ENCODE assay signal across 25 cellular contexts in genomic region chr1:20657024-20657423, GRCh38. TPM values are rescaled to one million over a fixed set of nuclear protein-coding genes. Genes with fewer than 3 reads are reported as not detected.
DNase-seq lines count a peak whose midpoint lies in the region; ATAC-seq and TF ChIP-seq lines count a peak whose summit lies in the region.
"Had no signal": no experiment of that assay in that cellular context is flagged by ENCODE, and none has a peak within 500 bp of the region (broad histone marks: within the 10 kb centered on the region; RNA-seq: fewer than 3 reads in every experiment).

No MANE protein-coding gene starts in this region.

- no peaks in the 10 kb centered on the region for H3K9me3 Mint-ChIP-seq in activated CD8-positive, alpha-beta T cell treated with anti-CD3 and anti-CD28 coated beads for 36 hours
- H3K9me3 Mint-ChIP-seq in activated CD8-positive, alpha-beta T cell treated with anti-CD3 and anti-CD28 coated beads, Interleukin-2, amount 10 ng/mL, durations not matched to agents 7 days and 5 days (ENCODE audit: insufficient read depth), result no peaks in the 10 kb centered on the region
- no peaks in the 10 kb centered on the region for H3K9me3 Mint-ChIP-seq in CD4-positive, CD25-positive, alpha-beta regulatory T cell
- no peaks in the 10 kb centered on the region for H3K9me3 Mint-ChIP-seq in activated naive CD8-positive, alpha-beta T cell (ENCODE audit: low read depth)
- no peaks in the 10 kb centered on the region for H3K9me3 Mint-ChIP-seq in neural progenitor cell
- H3K9me3 Mint-ChIP-seq: effector memory CD8-positive, alpha-beta T cell; HFFc6; IgD-negative memory B cell; T-helper 2 cell treated with Interferon-gamma antibody and Interleukin-4, amounts not matched to agents 5 μg/mL and 100 μg/mL, for 36 hours had no signal

- H3K79me2 ChIP-seq in neural progenitor cell (ENCODE audit: low read depth), result peaks cover 53% of the 10 kb centered on the region

- H3K9me3 ChIP-seq in CD4-positive, CD25-positive, alpha-beta regulatory T cell (ENCODE audit: control insufficient read depth in 2 of 2, low read length in 2 of 2), result no peaks in the 10 kb centered on the region
- no peaks in the 10 kb centered on the region for H3K9me3 ChIP-seq in neural progenitor cell (ENCODE audit: low read depth)
- H3K9me3 ChIP-seq: neutrophil, prostate gland, sigmoid colon, upper lobe of right lung had no signal

- H3K4me3 Mint-ChIP-seq in activated CD8-positive, alpha-beta T cell treated with anti-CD3 and anti-CD28 coated beads for 36 hours, result no peak overlapping the region
- H3K4me3 Mint-ChIP-seq in activated CD8-positive, alpha-beta T cell treated with anti-CD3 and anti-CD28 coated beads, Interleukin-2, amount 10 ng/mL, durations not matched to agents 7 days and 5 days, result no peak overlapping the region
- H3K4me3 Mint-ChIP-seq in CD4-positive, CD25-positive, alpha-beta regulatory T cell, result peak overlapping the region in 1 of 4 donors; percentile 69
- H3K4me3 Mint-ChIP-seq in activated naive CD8-positive, alpha-beta T cell, result no peak overlapping the region
- H3K4me3 Mint-ChIP-seq in neural progenitor cell, result peak overlapping the region; percentile 52
- H3K4me3 Mint-ChIP-seq: effector memory CD8-positive, alpha-beta T cell; HFFc6; T-helper 2 cell treated with Interferon-gamma antibody and Interleukin-4, amounts not matched to agents 5 μg/mL and 100 μg/mL, for 36 hours had no signal

- H3K27ac Mint-ChIP-seq in activated CD8-positive, alpha-beta T cell treated with anti-CD3 and anti-CD28 coated beads for 36 hours, result peak overlapping the region; percentile 77
- no peak overlapping the region for H3K27ac Mint-ChIP-seq in activated CD8-positive, alpha-beta T cell treated with anti-CD3 and anti-CD28 coated beads, Interleukin-2, amount 10 ng/mL, durations not matched to agents 7 days and 5 days
- peak overlapping the region; percentile 42 to 99 (median 63) for H3K27ac Mint-ChIP-seq in CD4-positive, CD25-positive, alpha-beta regulatory T cell
- H3K27ac Mint-ChIP-seq in activated naive CD8-positive, alpha-beta T cell, result peak overlapping the region; percentile 99
- H3K27ac Mint-ChIP-seq in neural progenitor cell, result no peak overlapping the region
- H3K27ac Mint-ChIP-seq: effector memory CD8-positive, alpha-beta T cell; HFFc6; T-helper 2 cell treated with Interferon-gamma antibody and Interleukin-4, amounts not matched to agents 5 μg/mL and 100 μg/mL, for 36 hours had no signal

- H3K4me1 Mint-ChIP-seq in activated CD8-positive, alpha-beta T cell treated with anti-CD3 and anti-CD28 coated beads for 36 hours (ENCODE audit: low read depth), result peaks cover 28% of the 10 kb centered on the region
- H3K4me1 Mint-ChIP-seq in activated CD8-positive, alpha-beta T cell treated with anti-CD3 and anti-CD28 coated beads, Interleukin-2, amount 10 ng/mL, durations not matched to agents 7 days and 5 days (ENCODE audit: low read depth), result peaks cover 33% of the 10 kb centered on the region
- peaks cover 28 to 49% (median 33%) of the 10 kb centered on the region in 4 donors for H3K4me1 Mint-ChIP-seq in CD4-positive, CD25-positive, alpha-beta regulatory T cell
- H3K4me1 Mint-ChIP-seq in activated naive CD8-positive, alpha-beta T cell (ENCODE audit: low read depth), result peaks cover 44% of the 10 kb centered on the region
- H3K4me1 Mint-ChIP-seq in neural progenitor cell, result peaks cover 20% of the 10 kb centered on the region

- CTCF ChIA-PET in activated CD8-positive, alpha-beta T cell treated with anti-CD3 and anti-CD28 coated beads for 36 hours (lab: Charles Lee), result interaction anchor here (2.5 kb wide), 1 partner anchor 40 kb away, joined by 6 read pairs; no protein-coding TSS in a partner anchor
- CTCF ChIA-PET in activated CD8-positive, alpha-beta T cell treated with anti-CD3 and anti-CD28 coated beads, Interleukin-2, amount 10 ng/mL, durations not matched to agents 7 days and 5 days (lab: Charles Lee), result interaction anchor here (7.9 kb wide), 1 partner anchor 23 kb away, joined by 58 read pairs; the partner anchor contains the start of gene PINK1

- POLR2A ChIA-PET in activated CD8-positive, alpha-beta T cell treated with anti-CD3 and anti-CD28 coated beads for 36 hours (lab: Charles Lee), result interaction anchor here (1.0 kb wide), 1 partner anchor 11 kb away, joined by 4 read pairs; no protein-coding TSS in a partner anchor
- POLR2A ChIA-PET in activated CD8-positive, alpha-beta T cell treated with anti-CD3 and anti-CD28 coated beads, Interleukin-2, amount 10 ng/mL, durations not matched to agents 7 days and 5 days (lab: Charles Lee), result no interaction called here

- H3K4me1 ChIP-seq in CD4-positive, CD25-positive, alpha-beta regulatory T cell (ENCODE audit: control insufficient read depth, insufficient read depth, low read length, poor library complexity, severe bottlenecking), result peaks cover 33% of the 10 kb centered on the region
- peaks cover 8% of the 10 kb centered on the region for H3K4me1 ChIP-seq in neural progenitor cell
- H3K4me1 ChIP-seq: prostate gland had no signal

- no peak for ATAC-seq in activated CD8-positive, alpha-beta T cell treated with anti-CD3 and anti-CD28 coated beads for 36 hours
- ATAC-seq in activated CD8-positive, alpha-beta T cell treated with anti-CD3 and anti-CD28 coated beads, Interleukin-2, amount 10 ng/mL, durations not matched to agents 7 days and 5 days, result no peak
- no peak for ATAC-seq in CD4-positive, CD25-positive, alpha-beta regulatory T cell (ENCODE audit: low read depth in 2 of 2)
- ATAC-seq in GM18858 (IDR thresholded peaks at IDR 0.05; ENCODE audit: unreplicated experiment), result no peak
- no peak for ATAC-seq in HG03175 (IDR thresholded peaks at IDR 0.05; ENCODE audit: unreplicated experiment)
- ATAC-seq: effector memory CD8-positive, alpha-beta T cell; left lobe of liver; upper lobe of right lung had no signal

- H3K27me3 Mint-ChIP-seq in activated CD8-positive, alpha-beta T cell treated with anti-CD3 and anti-CD28 coated beads for 36 hours, result no peaks in the 10 kb centered on the region
- no peaks in the 10 kb centered on the region for H3K27me3 Mint-ChIP-seq in activated CD8-positive, alpha-beta T cell treated with anti-CD3 and anti-CD28 coated beads, Interleukin-2, amount 10 ng/mL, durations not matched to agents 7 days and 5 days (ENCODE audit: low read depth)
- no peaks in the 10 kb centered on the region for H3K27me3 Mint-ChIP-seq in CD4-positive, CD25-positive, alpha-beta regulatory T cell
- H3K27me3 Mint-ChIP-seq in activated naive CD8-positive, alpha-beta T cell, result no peaks in the 10 kb centered on the region
- H3K27me3 Mint-ChIP-seq in neural progenitor cell (ENCODE audit: insufficient read depth, low read depth), result peaks cover 2% of the 10 kb centered on the region
- H3K27me3 Mint-ChIP-seq: effector memory CD8-positive, alpha-beta T cell; IgD-negative memory B cell had no signal

- peaks cover 66% of the 10 kb centered on the region for H3K36me3 Mint-ChIP-seq in activated CD8-positive, alpha-beta T cell treated with anti-CD3 and anti-CD28 coated beads for 36 hours (ENCODE audit: low read depth)
- peaks cover 70% of the 10 kb centered on the region for H3K36me3 Mint-ChIP-seq in activated CD8-positive, alpha-beta T cell treated with anti-CD3 and anti-CD28 coated beads, Interleukin-2, amount 10 ng/mL, durations not matched to agents 7 days and 5 days (ENCODE audit: low read depth)
- peaks cover 40% of the 10 kb centered on the region for H3K36me3 Mint-ChIP-seq in CD4-positive, CD25-positive, alpha-beta regulatory T cell
- peaks cover 5% of the 10 kb centered on the region for H3K36me3 Mint-ChIP-seq in activated naive CD8-positive, alpha-beta T cell
- H3K36me3 Mint-ChIP-seq in neural progenitor cell, result peaks cover 27% of the 10 kb centered on the region

- no peak overlapping the region for H3K9ac ChIP-seq in neural progenitor cell

- no peaks in the 10 kb centered on the region for H3F3A ChIP-seq in neural progenitor cell (ENCODE audit: low read depth)

- H2AFZ ChIP-seq in neural progenitor cell (replicated peaks), result no peak overlapping the region

- no peak overlapping the region for H3K4me3 ChIP-seq in CD4-positive, CD25-positive, alpha-beta regulatory T cell (ENCODE audit: low read depth, low read length)
- no peak overlapping the region for H3K4me3 ChIP-seq in neural progenitor cell
- H3K4me3 ChIP-seq: prostate gland, sigmoid colon, upper lobe of right lung had no signal

- H3K27ac ChIP-seq in CD4-positive, CD25-positive, alpha-beta regulatory T cell (ENCODE audit: insufficient read depth, low read length, poor library complexity, severe bottlenecking), result no peak overlapping the region
- no peak overlapping the region for H3K27ac ChIP-seq in neural progenitor cell
- H3K27ac ChIP-seq: neutrophil, prostate gland, sigmoid colon, upper lobe of right lung had no signal

- peaks cover 61% of the 10 kb centered on the region for H3K36me3 ChIP-seq in CD4-positive, CD25-positive, alpha-beta regulatory T cell (ENCODE audit: control insufficient read depth, insufficient read depth, low read length)
- no peaks in the 10 kb centered on the region for H3K36me3 ChIP-seq in neural progenitor cell

- no peaks in the 10 kb centered on the region for H3K27me3 ChIP-seq in CD4-positive, CD25-positive, alpha-beta regulatory T cell (ENCODE audit: control insufficient read depth, insufficient read depth, low read length)
- H3K27me3 ChIP-seq in neural progenitor cell, result no peaks in the 10 kb centered on the region
- H3K27me3 ChIP-seq: neutrophil, sigmoid colon, upper lobe of right lung had no signal

- peaks cover 18% of the 10 kb centered on the region for H4K20me1 ChIP-seq in neural progenitor cell (ENCODE audit: low read depth)

- no peak for DNase-seq in activated CD8-positive, alpha-beta T cell treated with anti-CD3 and anti-CD28 coated beads for 36 hours
- DNase-seq in activated CD8-positive, alpha-beta T cell treated with anti-CD3 and anti-CD28 coated beads, Interleukin-2, amount 10 ng/mL, durations not matched to agents 7 days and 5 days, result no peak
- no peak for DNase-seq in CD4-positive, CD25-positive, alpha-beta regulatory T cell
- DNase-seq in neural progenitor cell (ENCODE audit: low spot score) (no peak), NCI-H2029 (lab: John Stamatoyannopoulos, UW) (no peak)
- DNase-seq: activated CD4-positive, alpha-beta T cell treated with anti-CD3 and anti-CD28 coated beads for 1 hour; effector memory CD8-positive, alpha-beta T cell; erythroblast; HFFc6; NCI-H1092; NCI-H1694 treated with DMSO at 0.1 percent for 48 hours; NCI-H446 treated with DMSO at 0.1 percent for 48 hours; NCI-H774; SHP77 treated with DMSO at 0.1 percent for 48 hours; sigmoid colon; stimulated activated CD4-positive, alpha-beta T cell treated with anti-CD3 and anti-CD28 coated beads, Interleukin-4, amount 100 ng/mL, for 4 hours; upper lobe of right lung had no signal

- no peak for TF ChIP-seq CTCF in activated CD8-positive, alpha-beta T cell treated with anti-CD3 and anti-CD28 coated beads for 36 hours (IDR thresholded peaks at IDR 0.05)
- TF ChIP-seq CTCF in neural progenitor cell (IDR thresholded peaks at IDR 0.05), result no peak

- intact Hi-C loops in activated CD8-positive, alpha-beta T cell treated with anti-CD3 and anti-CD28 coated beads for 36 hours (cut with micrococcal nuclease), result no loop called here

- H3K4me2 ChIP-seq in neural progenitor cell, result no peak overlapping the region

RNA-seq across cellular contexts. Expression of gene DDOST, which starts 4.1 kb away (rescaled TPM):
- total RNA-seq in activated CD8-positive, alpha-beta T cell treated with anti-CD3 and anti-CD28 coated beads for 36 hours, result 100 to 1,000 TPM; 140 to 159 TPM
- 100 to 1,000 TPM; 163 to 166 TPM for total RNA-seq in activated CD8-positive, alpha-beta T cell treated with anti-CD3 and anti-CD28 coated beads, Interleukin-2, amount 10 ng/mL, durations not matched to agents 7 days and 5 days
- total RNA-seq in CD4-positive, CD25-positive, alpha-beta regulatory T cell, result 103 TPM
- polyA plus RNA-seq in CD4-positive, CD25-positive, alpha-beta regulatory T cell, result 100 to 1,000 TPM; 254 to 283 (median 259) TPM
- total RNA-seq in neural progenitor cell (ENCODE audit: low replicate concordance), result 151 and 234 TPM in 2 replicates

RNA-seq across cellular contexts. Expression of gene PINK1, which starts 23.8 kb away (rescaled TPM):
- total RNA-seq in activated CD8-positive, alpha-beta T cell treated with anti-CD3 and anti-CD28 coated beads for 36 hours, result 1 to 10 TPM; 2.7 to 3.3 TPM
- total RNA-seq in activated CD8-positive, alpha-beta T cell treated with anti-CD3 and anti-CD28 coated beads, Interleukin-2, amount 10 ng/mL, durations not matched to agents 7 days and 5 days, result 1 to 10 TPM; 3.3 to 3.6 TPM
- 15.4 TPM for total RNA-seq in CD4-positive, CD25-positive, alpha-beta regulatory T cell
- polyA plus RNA-seq in CD4-positive, CD25-positive, alpha-beta regulatory T cell, result 10 to 100 TPM; 18.8 to 23.0 (median 19.5) TPM
- 13.3 and 21.6 TPM in 2 replicates for total RNA-seq in neural progenitor cell (ENCODE audit: low replicate concordance)

Comparison
In these comparisons a context has a peak if more than half of its experiments do, and no peak if none do; other contexts are left out.
1. H3K27ac Mint-ChIP-seq: peak in activated CD8-positive, alpha-beta T cell treated with anti-CD3 and anti-CD28 coated beads for 36 hours (single experiment), CD4-positive, CD25-positive, alpha-beta regulatory T cell (3 of 3) and activated naive CD8-positive, alpha-beta T cell (single experiment); none in activated CD8-positive, alpha-beta T cell treated with anti-CD3 and anti-CD28 coated beads, Interleukin-2, amount 10 ng/mL, durations not matched to agents 7 days and 5 days (single experiment) and neural progenitor cell (single experiment).